Comparison of ENCODE assay signal across 1 cellular context in the genomic region with DNA sequence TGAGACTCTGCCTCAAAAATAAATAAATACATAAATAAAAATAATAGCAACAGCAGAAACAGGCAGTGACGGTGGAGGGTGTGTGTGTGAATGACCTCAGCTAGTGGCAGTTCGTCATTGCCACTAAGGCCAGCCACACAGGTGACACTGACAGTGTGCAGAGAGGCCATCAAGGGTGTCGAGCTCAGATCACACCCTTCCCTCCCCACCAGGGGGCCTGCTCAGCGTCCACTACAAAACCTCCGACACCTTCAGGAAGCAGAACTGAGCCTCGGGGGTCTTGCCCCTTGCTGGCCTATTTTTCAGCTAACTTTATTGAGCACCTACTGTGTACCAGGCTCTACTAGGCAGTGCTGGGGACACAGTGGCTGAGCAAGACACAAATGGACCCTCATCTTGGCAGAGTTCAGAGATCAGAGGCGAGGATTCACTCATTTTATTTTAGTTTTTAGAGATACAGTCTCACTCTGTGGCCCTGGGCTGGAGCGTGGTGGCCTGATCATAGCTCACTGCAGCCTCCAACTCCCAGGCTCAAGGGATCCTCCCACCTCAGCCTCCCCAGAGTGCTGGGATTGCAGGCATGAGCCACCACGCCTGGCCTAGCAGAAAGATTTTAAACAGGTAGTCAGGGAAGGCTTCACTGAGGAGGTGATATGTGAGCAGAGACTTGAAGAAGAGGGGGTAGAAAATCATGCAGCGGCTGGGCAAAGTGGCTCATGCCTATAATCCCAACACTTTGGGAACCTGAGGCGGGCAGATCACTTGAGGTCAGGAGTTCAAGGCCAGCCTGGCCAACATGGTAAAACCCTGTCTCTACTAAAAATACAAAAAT.
TF ChIP-seq lines count a peak whose summit lies in the region.

No MANE protein-coding gene starts in this region.

TF ChIP-seq in GM12878, 131 proteins besides CTCF, POLR2A, EP300 and RAD21:
- TF ChIP-seq SMC3 (IDR thresholded peaks at IDR 0.05; ENCODE audit: borderline replicate concordance, low read length) (peak; percentile 47; the same call in 1 of the 2 replicates), SPI1 (IDR thresholded peaks at IDR 0.05; ENCODE audit: borderline replicate concordance, insufficient read depth, low read depth, low read length) (peak; percentile 15; the same call in 1 of the 2 replicates), NR2F1 (conservative IDR thresholded peaks at IDR 0.05) (peak; percentile 22; the same call in 1 of the 2 replicates), MEF2B (IDR thresholded peaks at IDR 0.05; ENCODE audit: partially characterized antibody, poor library complexity, severe bottlenecking) (no peak), STAT3 (IDR thresholded peaks at IDR 0.05; ENCODE audit: low read depth, low read length) (no peak), GATAD2B (conservative IDR thresholded peaks at IDR 0.05; ENCODE audit: low read depth) (no peak), WRNIP1 (IDR thresholded peaks at IDR 0.05; ENCODE audit: borderline replicate concordance, low read depth, low read length) (no peak), IKZF1 (conservative IDR thresholded peaks at IDR 0.05) (no peak)
- TF ChIP-seq, protein P1, sequence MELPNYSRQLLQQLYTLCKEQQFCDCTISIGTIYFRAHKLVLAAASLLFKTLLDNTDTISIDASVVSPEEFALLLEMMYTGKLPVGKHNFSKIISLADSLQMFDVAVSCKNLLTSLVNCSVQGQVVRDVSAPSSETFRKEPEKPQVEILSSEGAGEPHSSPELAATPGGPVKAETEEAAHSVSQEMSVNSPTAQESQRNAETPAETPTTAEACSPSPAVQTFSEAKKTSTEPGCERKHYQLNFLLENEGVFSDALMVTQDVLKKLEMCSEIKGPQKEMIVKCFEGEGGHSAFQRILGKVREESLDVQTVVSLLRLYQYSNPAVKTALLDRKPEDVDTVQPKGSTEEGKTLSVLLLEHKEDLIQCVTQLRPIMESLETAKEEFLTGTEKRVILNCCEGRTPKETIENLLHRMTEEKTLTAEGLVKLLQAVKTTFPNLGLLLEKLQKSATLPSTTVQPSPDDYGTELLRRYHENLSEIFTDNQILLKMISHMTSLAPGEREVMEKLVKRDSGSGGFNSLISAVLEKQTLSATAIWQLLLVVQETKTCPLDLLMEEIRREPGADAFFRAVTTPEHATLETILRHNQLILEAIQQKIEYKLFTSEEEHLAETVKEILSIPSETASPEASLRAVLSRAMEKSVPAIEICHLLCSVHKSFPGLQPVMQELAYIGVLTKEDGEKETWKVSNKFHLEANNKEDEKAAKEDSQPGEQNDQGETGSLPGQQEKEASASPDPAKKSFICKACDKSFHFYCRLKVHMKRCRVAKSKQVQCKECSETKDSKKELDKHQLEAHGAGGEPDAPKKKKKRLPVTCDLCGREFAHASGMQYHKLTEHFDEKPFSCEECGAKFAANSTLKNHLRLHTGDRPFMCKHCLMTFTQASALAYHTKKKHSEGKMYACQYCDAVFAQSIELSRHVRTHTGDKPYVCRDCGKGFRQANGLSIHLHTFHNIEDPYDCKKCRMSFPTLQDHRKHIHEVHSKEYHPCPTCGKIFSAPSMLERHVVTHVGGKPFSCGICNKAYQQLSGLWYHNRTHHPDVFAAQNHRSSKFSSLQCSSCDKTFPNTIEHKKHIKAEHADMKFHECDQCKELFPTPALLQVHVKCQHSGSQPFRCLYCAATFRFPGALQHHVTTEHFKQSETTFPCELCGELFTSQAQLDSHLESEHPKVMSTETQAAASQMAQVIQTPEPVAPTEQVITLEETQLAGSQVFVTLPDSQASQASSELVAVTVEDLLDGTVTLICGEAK (IDR thresholded peaks at IDR 0.05; ENCODE audit: borderline replicate concordance): 0 out of 2 replicates have a peak, but pooled peaks have one; percentile 17
